14 cellular contexts compared by ENCODE assay signal in the genomic region with DNA sequence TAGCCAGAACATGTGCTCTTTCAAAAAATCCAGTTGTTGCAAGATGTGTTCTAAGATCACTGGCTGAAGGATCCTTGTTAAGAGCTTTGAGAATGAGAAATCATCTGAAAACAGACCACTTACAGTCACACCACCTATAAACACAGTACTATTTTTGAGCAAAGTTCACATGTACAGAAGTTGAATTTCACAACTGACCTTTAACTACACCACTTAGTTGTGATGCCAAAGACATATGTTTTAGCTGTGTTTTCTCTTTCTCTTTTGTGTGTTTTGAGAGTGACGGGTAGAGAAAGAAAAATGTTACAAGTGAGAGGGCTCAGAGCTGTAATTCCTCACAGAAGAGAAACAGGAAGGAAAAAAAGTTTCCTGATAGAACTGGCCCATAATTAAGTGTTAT.
DNase-seq lines count a peak whose midpoint lies in the region; ATAC-seq and TF ChIP-seq lines count a peak whose summit lies in the region.
"Had no signal": no experiment of that assay in that cellular context is flagged by ENCODE, and none has a peak within 500 bp of the region (broad histone marks: within the 10 kb centered on the region; RNA-seq: fewer than 3 reads in every experiment).

No MANE protein-coding gene starts in this region.

- H3K27ac Mint-ChIP-seq in T-helper 1 cell treated with Interleukin-12 subunit alpha and Interleukin-12 subunit beta and Interleukin-4 antibody, amounts not matched to agents 30 μg/mL and 1 μg/mL, for 36 hours: peak overlapping the region; percentile 49

- TF ChIP-seq CTCF in fibroblast of villous mesenchyme (IDR thresholded peaks at IDR 0.05; ENCODE audit: insufficient read depth, low read depth, low read length): no peak

- DNase-seq in T-helper 1 cell (no peak), fibroblast of villous mesenchyme (ENCODE audit: low read depth) (peak; percentile 65), NCI-H1417 (lab: John Stamatoyannopoulos, UW) (no peak), HT-29 (ENCODE audit: low spot score) (no peak)
- DNase-seq: activated CD4-positive, CD25-positive, alpha-beta regulatory T cell treated with anti-CD3 and anti-CD28 coated beads, Interleukin-2, amount 50 U/mL, for 72 hours; DMS79 treated with DMSO at 0.1 percent for 48 hours; hypothalamus; left cardiac atrium; NCI-H1048 had no signal

- peak overlapping the region; percentile 48 for H3K4me3 Mint-ChIP-seq in T-helper 1 cell treated with Interleukin-12 subunit alpha and Interleukin-12 subunit beta and Interleukin-4 antibody, amounts not matched to agents 30 μg/mL and 1 μg/mL, for 36 hours

- peaks cover 30% of the 10 kb centered on the region for H3K4me1 Mint-ChIP-seq in T-helper 1 cell treated with Interleukin-12 subunit alpha and Interleukin-12 subunit beta and Interleukin-4 antibody, amounts not matched to agents 30 μg/mL and 1 μg/mL, for 36 hours (ENCODE audit: low read depth)

- no peaks in the 10 kb centered on the region for H3K9me3 Mint-ChIP-seq in T-helper 1 cell treated with Interleukin-12 subunit alpha and Interleukin-12 subunit beta and Interleukin-4 antibody, amounts not matched to agents 30 μg/mL and 1 μg/mL, for 36 hours

- H3K27me3 Mint-ChIP-seq in T-helper 1 cell treated with Interleukin-12 subunit alpha and Interleukin-12 subunit beta and Interleukin-4 antibody, amounts not matched to agents 30 μg/mL and 1 μg/mL, for 36 hours (ENCODE audit: low read depth): no peaks in the 10 kb centered on the region

- peaks cover 30% of the 10 kb centered on the region for H3K36me3 Mint-ChIP-seq in T-helper 1 cell treated with Interleukin-12 subunit alpha and Interleukin-12 subunit beta and Interleukin-4 antibody, amounts not matched to agents 30 μg/mL and 1 μg/mL, for 36 hours (ENCODE audit: low read depth)

- H3K4me3 ChIP-seq in fibroblast of villous mesenchyme (ENCODE audit: low read depth, low read length): no peak overlapping the region
- H3K4me3 ChIP-seq: BLaER1 treated with 17β-estradiol and CSF1 and Interleukin-3, amounts not matched to agents 10 nM and 100 nM had no signal

- ATAC-seq in GM18868 (IDR thresholded peaks at IDR 0.05; ENCODE audit: unreplicated experiment): peak; percentile 31
- peak; percentile 38 for ATAC-seq in HG03175 (IDR thresholded peaks at IDR 0.05; ENCODE audit: unreplicated experiment)
- ATAC-seq in GM21737 (IDR thresholded peaks at IDR 0.05; ENCODE audit: unreplicated experiment): no peak
- ATAC-seq: left cardiac atrium had no signal
